1 cellular context compared by ENCODE assay signal in genomic region chr4:42015438-42015837, GRCh38.
TF ChIP-seq lines count a peak whose summit lies in the region.

No MANE protein-coding gene starts in this region.

TF ChIP-seq in IMR-90, 13 proteins besides CTCF, POLR2A, EP300 and RAD21:
- TF ChIP-seq CEBPB (IDR thresholded peaks at IDR 0.05; ENCODE audit: low read depth, low read length) = peak; percentile 73
- TF ChIP-seq, protein P1, sequence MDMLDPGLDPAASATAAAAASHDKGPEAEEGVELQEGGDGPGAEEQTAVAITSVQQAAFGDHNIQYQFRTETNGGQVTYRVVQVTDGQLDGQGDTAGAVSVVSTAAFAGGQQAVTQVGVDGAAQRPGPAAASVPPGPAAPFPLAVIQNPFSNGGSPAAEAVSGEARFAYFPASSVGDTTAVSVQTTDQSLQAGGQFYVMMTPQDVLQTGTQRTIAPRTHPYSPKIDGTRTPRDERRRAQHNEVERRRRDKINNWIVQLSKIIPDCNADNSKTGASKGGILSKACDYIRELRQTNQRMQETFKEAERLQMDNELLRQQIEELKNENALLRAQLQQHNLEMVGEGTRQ (IDR thresholded peaks at IDR 0.05; ENCODE audit: low read depth, low read length) = no peak
